18 cellular contexts compared by ENCODE assay signal in genomic region chr6:113796040-113796439, GRCh38.
DNase-seq lines count a peak whose midpoint lies in the region; ATAC-seq, FAIRE-seq and TF ChIP-seq lines count a peak whose summit lies in the region.
"Had no signal": no experiment of that assay in that cellular context is flagged by ENCODE, and none has a peak within 500 bp of the region (broad histone marks: within the 10 kb centered on the region; RNA-seq: fewer than 3 reads in every experiment).

No MANE protein-coding gene starts in this region.

- no peaks in the 10 kb centered on the region for H4K20me1 ChIP-seq in HepG2 (ENCODE audit: insufficient read depth, low read length)

- H3K9me3 ChIP-seq in liver (ENCODE audit: control insufficient read depth in 4 of 4, low read length in 3 of 4), result no peaks in the 10 kb centered on the region
- H3K9me3 ChIP-seq in HepG2 (ENCODE audit: low read length), result no peaks in the 10 kb centered on the region
- no peaks in the 10 kb centered on the region for H3K9me3 ChIP-seq in mucosa of descending colon
- H3K9me3 ChIP-seq in left lung, result no peaks in the 10 kb centered on the region
- H3K9me3 ChIP-seq: A549, Caco-2 had no signal

- H3K4me1 ChIP-seq in liver (ENCODE audit: control insufficient read depth in 4 of 4, insufficient read depth in 4 of 4, low read length in 3 of 4) (no peaks in the 10 kb centered on the region), HepG2 (ENCODE audit: insufficient read depth, low read length) (no peaks in the 10 kb centered on the region), mucosa of descending colon (ENCODE audit: low read depth) (peaks cover 6% of the 10 kb centered on the region), left lung (no peaks in the 10 kb centered on the region)
- H3K4me1 ChIP-seq: A549, Caco-2 had no signal

- no peaks in the 10 kb centered on the region for H3K27me3 Mint-ChIP-seq in dendritic cell treated with granulocyte-macrophage colony-stimulating factor and Interleukin-4, amounts not matched to agents 40 ng/mL and 50 ng/mL, for 4 days
- peaks cover 5% of the 10 kb centered on the region for H3K27me3 Mint-ChIP-seq in progenitor cell of endocrine pancreas
- H3K27me3 Mint-ChIP-seq in stimulated activated naive CD8-positive, alpha-beta T cell treated with anti-CD3 and anti-CD28 coated beads, Interleukin-15, amount 100 ng/mL, for 72 hours, result peaks cover 29% of the 10 kb centered on the region

- H3K36me3 ChIP-seq in liver (ENCODE audit: control insufficient read depth in 4 of 4, insufficient read depth in 3 of 4, low read depth in 1 of 4, low read length in 3 of 4), result no peaks in the 10 kb centered on the region
- H3K36me3 ChIP-seq in HepG2 (replicated peaks in 1 of 2; ENCODE audit: control insufficient read depth in 1 of 2, insufficient read depth in 2 of 2, low read length in 2 of 2), result no peaks in the 10 kb centered on the region
- no peaks in the 10 kb centered on the region for H3K36me3 ChIP-seq in mucosa of descending colon (ENCODE audit: low read depth)
- H3K36me3 ChIP-seq in left lung, result no peaks in the 10 kb centered on the region

- no peak for TF ChIP-seq POLR2A in HepG2 (IDR thresholded peaks at IDR 0.05; ENCODE audit: insufficient read depth in 1 of 2, low read depth in 2 of 2, low read length in 2 of 2)

- H3K4me1 Mint-ChIP-seq in dendritic cell treated with granulocyte-macrophage colony-stimulating factor and Interleukin-4, amounts not matched to agents 40 ng/mL and 50 ng/mL, for 4 days (ENCODE audit: low read depth), result peaks cover 23% of the 10 kb centered on the region
- H3K4me1 Mint-ChIP-seq in progenitor cell of endocrine pancreas (ENCODE audit: low read depth), result no peaks in the 10 kb centered on the region
- no peaks in the 10 kb centered on the region for H3K4me1 Mint-ChIP-seq in stimulated activated naive CD8-positive, alpha-beta T cell treated with anti-CD3 and anti-CD28 coated beads, Interleukin-15, amount 100 ng/mL, for 72 hours
- H3K4me1 Mint-ChIP-seq: H9 had no signal

- no peak for TF ChIP-seq EP300 in HepG2 (IDR thresholded peaks at IDR 0.05; ENCODE audit: low read depth in 2 of 2, low read length in 2 of 2)
- no peak for TF ChIP-seq EP300 in HepG2 (CRISPR knock-in tag; IDR thresholded peaks at IDR 0.05; ENCODE audit: borderline replicate concordance)

- POLR2A ChIA-PET in HepG2 (lab: Yijun Ruan, JAX), result no interaction called here

- H3K36me3 Mint-ChIP-seq in dendritic cell treated with granulocyte-macrophage colony-stimulating factor and Interleukin-4, amounts not matched to agents 40 ng/mL and 50 ng/mL, for 4 days (ENCODE audit: low read depth), result no peaks in the 10 kb centered on the region
- H3K36me3 Mint-ChIP-seq in progenitor cell of endocrine pancreas (ENCODE audit: insufficient read depth), result no peaks in the 10 kb centered on the region

- TF ChIP-seq RAD21 in liver (IDR thresholded peaks at IDR 0.05), result no peak
- no peak for TF ChIP-seq RAD21 in HepG2 (CRISPR knock-in tag; IDR thresholded peaks at IDR 0.05)

- H3K4me3 Mint-ChIP-seq in dendritic cell treated with granulocyte-macrophage colony-stimulating factor and Interleukin-4, amounts not matched to agents 40 ng/mL and 50 ng/mL, for 4 days, result no peak overlapping the region
- H3K4me3 Mint-ChIP-seq in progenitor cell of endocrine pancreas (ENCODE audit: low read depth), result no peak overlapping the region
- no peak overlapping the region for H3K4me3 Mint-ChIP-seq in stimulated activated naive CD8-positive, alpha-beta T cell treated with anti-CD3 and anti-CD28 coated beads, Interleukin-15, amount 100 ng/mL, for 72 hours
- H3K4me3 Mint-ChIP-seq: CD4-positive, alpha-beta T cell; H9 had no signal

- H3K9ac ChIP-seq in liver (ENCODE audit: low read depth in 1 of 2, low read length in 2 of 2) (no peak overlapping the region), HepG2 (ENCODE audit: insufficient read depth, low read depth, low read length) (no peak overlapping the region)

- H3K4me2 ChIP-seq in HepG2 (ENCODE audit: low read depth, low read length), result no peak overlapping the region
- H3K4me2 ChIP-seq: A549 had no signal

- no peak for TF ChIP-seq CTCF in liver (IDR thresholded peaks at IDR 0.05; ENCODE audit: low read depth, low read length, missing input control)
- no peak for TF ChIP-seq CTCF in HepG2 (CRISPR knock-in tag; IDR thresholded peaks at IDR 0.05)
- TF ChIP-seq CTCF in mucosa of descending colon (IDR thresholded peaks at IDR 0.05), result no peak
- TF ChIP-seq CTCF in left lung (IDR thresholded peaks at IDR 0.05), result no peak
- no peak for TF ChIP-seq CTCF in progenitor cell of endocrine pancreas (IDR thresholded peaks at IDR 0.05; ENCODE audit: unreplicated experiment)

- intact Hi-C loops in HepG2 (cut with micrococcal nuclease; ENCODE audit: unreplicated experiment) (no loop called here), mucosa of descending colon (cut with DNase I, micrococcal nuclease) (no loop called here), left lung (cut with DNase I) (no loop called here)
- intact Hi-C loops in dendritic cell treated with granulocyte-macrophage colony-stimulating factor and Interleukin-4, amounts not matched to agents 40 ng/mL and 50 ng/mL, for 4 days (cut with micrococcal nuclease), result no loop called here

- no peak for ATAC-seq in HepG2
- peak; percentile 88 for ATAC-seq in mucosa of descending colon
- ATAC-seq in HG02588 (IDR thresholded peaks at IDR 0.05; ENCODE audit: unreplicated experiment), result no peak
- ATAC-seq in left lung, result no peak
- ATAC-seq in stimulated activated naive CD8-positive, alpha-beta T cell treated with anti-CD3 and anti-CD28 coated beads, Interleukin-15, amount 100 ng/mL, for 72 hours, result no peak
- ATAC-seq: A549 had no signal

- CTCF ChIA-PET in HepG2 (lab: Yijun Ruan, JAX; ENCODE audit: low intra/inter-chr PET ratio, low total read pairs), result no interaction called here

- DNase-seq in HepG2 (ENCODE audit: low spot score), result no peak
- peak in 1 of 3 donors; percentile 38 for DNase-seq in mucosa of descending colon
- DNase-seq in left lung, result no peak
- no peak for DNase-seq in progenitor cell of endocrine pancreas (ENCODE audit: low spot score, unreplicated experiment)
- DNase-seq in stimulated activated naive CD8-positive, alpha-beta T cell treated with anti-CD3 and anti-CD28 coated beads, Interleukin-15, amount 100 ng/mL, for 72 hours, result no peak
- DNase-seq: AML-193; Caco-2; CD4-positive, alpha-beta T cell; DMS79 treated with DMSO at 0.1 percent for 48 hours; H9 had no signal

- no peak overlapping the region for H2AFZ ChIP-seq in HepG2 (ENCODE audit: low read length)

- no peak overlapping the region for H3K27ac ChIP-seq in liver (ENCODE audit: low read depth in 1 of 2, low read length in 2 of 2)
- H3K27ac ChIP-seq in HepG2 (ENCODE audit: extremely low read length, insufficient read depth, low read length), result no peak overlapping the region
- no peak overlapping the region for H3K27ac ChIP-seq in left lung
- H3K27ac ChIP-seq: 22Rv1, A549, C4-2B had no signal

- FAIRE-seq in HepG2 (lab: Jason Lieb, UNC), result no peak
- FAIRE-seq: A549, GM19239, H1 had no signal

- H3K9me3 Mint-ChIP-seq in dendritic cell treated with granulocyte-macrophage colony-stimulating factor and Interleukin-4, amounts not matched to agents 40 ng/mL and 50 ng/mL, for 4 days, result peaks cover 13% of the 10 kb centered on the region
- no peaks in the 10 kb centered on the region for H3K9me3 Mint-ChIP-seq in progenitor cell of endocrine pancreas (ENCODE audit: low read depth)
- H3K9me3 Mint-ChIP-seq in stimulated activated naive CD8-positive, alpha-beta T cell treated with anti-CD3 and anti-CD28 coated beads, Interleukin-15, amount 100 ng/mL, for 72 hours, result peaks cover 0 to 11% of the 10 kb centered on the region in 2 donors
- H3K9me3 Mint-ChIP-seq: CD4-positive, alpha-beta T cell; H9 had no signal

- H3K27me3 ChIP-seq in liver (ENCODE audit: control insufficient read depth in 4 of 4, insufficient read depth in 4 of 4, low read length in 3 of 4), result no peaks in the 10 kb centered on the region
- no peaks in the 10 kb centered on the region for H3K27me3 ChIP-seq in HepG2 (ENCODE audit: control insufficient read depth in 1 of 2, insufficient read depth in 2 of 2, low read length in 2 of 2)
- no peaks in the 10 kb centered on the region for H3K27me3 ChIP-seq in left lung

- H3K4me3 ChIP-seq in liver (ENCODE audit: low read depth in 1 of 3, low read length in 3 of 3) (no peak overlapping the region), HepG2 (replicated peaks in 1 of 3; ENCODE audit: insufficient read depth in 1 of 3, low read depth in 2 of 3, low read length in 3 of 3) (no peak overlapping the region), mucosa of descending colon (no peak overlapping the region), left lung (no peak overlapping the region)
- H3K4me3 ChIP-seq: A549 had no signal

- peak overlapping the region; percentile 39 for H3K27ac Mint-ChIP-seq in dendritic cell treated with granulocyte-macrophage colony-stimulating factor and Interleukin-4, amounts not matched to agents 40 ng/mL and 50 ng/mL, for 4 days
- no peak overlapping the region for H3K27ac Mint-ChIP-seq in progenitor cell of endocrine pancreas
- H3K27ac Mint-ChIP-seq in stimulated activated naive CD8-positive, alpha-beta T cell treated with anti-CD3 and anti-CD28 coated beads, Interleukin-15, amount 100 ng/mL, for 72 hours, result no peak overlapping the region
- H3K27ac Mint-ChIP-seq: CD4-positive, alpha-beta T cell; H9 had no signal

- no peaks in the 10 kb centered on the region for H3K79me2 ChIP-seq in HepG2 (ENCODE audit: insufficient read depth, low read length)

- BruUV-seq in HepG2 (replicated peaks; lab: Mats Ljungman, UMichigan), result no TSS peak

- in situ Hi-C loops in HepG2 (cut with HindIII; ENCODE audit: extremely low pct_ligation_motif_present, low pct_unique_long_range_greater_than_20kb), result no loop called here

TF ChIP-seq in liver, 16 proteins besides CTCF, POLR2A, EP300 and RAD21:
- no peak for TF ChIP-seq MAX (IDR thresholded peaks at IDR 0.05)
- TF ChIP-seq NR2F2 (IDR thresholded peaks at IDR 0.05), result peak; percentile 76

TF ChIP-seq in HepG2, 621 proteins besides CTCF, POLR2A, EP300 and RAD21 (continues in another document):
- TF ChIP-seq ZNF484 (CRISPR knock-in tag; IDR thresholded peaks at IDR 0.05; ENCODE audit: borderline replicate concordance, low read depth), result no peak
